ENCODE assay signal across 9 cellular contexts in genomic region chr16:1470543-1471251, GRCh38. TPM values are rescaled to one million over a fixed set of nuclear protein-coding genes. Genes with fewer than 3 reads are reported as not detected.
DNase-seq lines count a peak whose midpoint lies in the region; ATAC-seq and TF ChIP-seq lines count a peak whose summit lies in the region.
"Had no signal": no experiment of that assay in that cellular context is flagged by ENCODE, and none has a peak within 500 bp of the region (broad histone marks: within the 10 kb centered on the region; RNA-seq: fewer than 3 reads in every experiment).

No MANE protein-coding gene starts in this region.

- ATAC-seq in RWPE2 (ENCODE audit: low read depth), result no peak
- ATAC-seq in GM18520 (IDR thresholded peaks at IDR 0.05; ENCODE audit: unreplicated experiment), result no peak

- intact Hi-C loops in spleen (cut with DNase I; ENCODE audit: low total_unique reads), result no loop called here

- H3K4me1 ChIP-seq in RWPE2 (ENCODE audit: insufficient read depth, poor library complexity, severe bottlenecking) (no peaks in the 10 kb centered on the region), spleen (peaks cover 28 to 93% (median 61%) of the 10 kb centered on the region in 6 donors)

- TF ChIP-seq CTCF in RWPE2 (IDR thresholded peaks at IDR 0.05; ENCODE audit: poor library complexity, severe bottlenecking) (no peak), spleen (IDR thresholded peaks at IDR 0.05 in 8 of 11, conservative IDR thresholded peaks at IDR 0.05 in 3 of 11) (no peak)

- H3K27me3 ChIP-seq in RWPE2 (ENCODE audit: insufficient read depth, poor library complexity, severe bottlenecking) (no peaks in the 10 kb centered on the region), spleen (replicated peaks in 1 of 7) (no peaks in the 10 kb centered on the region)

- H3K4me3 ChIP-seq in RWPE2 (ENCODE audit: severe bottlenecking) (no peak overlapping the region), spleen (peak overlapping the region in 2 of 8 donors; percentile 26 to 62)
- H3K4me3 ChIP-seq: PC-9 had no signal

- H3K36me3 ChIP-seq in RWPE2 (ENCODE audit: low read depth) (no peaks in the 10 kb centered on the region), spleen (peaks cover 0 to 7% (median 0%) of the 10 kb centered on the region in 6 donors)

- TF ChIP-seq POLR2A in spleen (IDR thresholded peaks at IDR 0.05), result no peak

- H3K27ac ChIP-seq in RWPE2 (ENCODE audit: poor library complexity, severe bottlenecking) (no peak overlapping the region), spleen (peak overlapping the region in 7 of 8 donors; percentile 71 to 88 (median 80))
- H3K27ac ChIP-seq: PC-9 had no signal

- whole genome bisulfite sequencing in spleen, 5 donors, result 38 to 55% (median 49%) methylated on average over 14 of the region's 14 CpGs

- DNase-seq in activated effector memory CD4-positive, alpha-beta T cell treated with anti-CD3 and anti-CD28 coated beads, Interleukin-2, amount 50 U/mL, for 16 hours, result peak; percentile 45
- no peak for DNase-seq in activated effector memory CD4-positive, alpha-beta T cell treated with Interleukin-2 at 50 U/mL for 16 hours
- DNase-seq in RWPE2 (ENCODE audit: low spot score) (peak; percentile 44), foreskin melanocyte (peak; percentile 59), spleen (no peak), NCI-H1092 treated with DMSO at 0.1 percent for 48 hours (lab: John Stamatoyannopoulos, UW) (no peak)
- DNase-seq in stimulated activated CD4-positive, alpha-beta T cell treated with anti-CD3 and anti-CD28 coated beads, Interleukin-2, amount 100 ng/mL, for 24 hours, result no peak
- DNase-seq: PC-9 had no signal

- H3K9me3 ChIP-seq in RWPE2 (ENCODE audit: severe bottlenecking) (no peaks in the 10 kb centered on the region), spleen (no peaks in the 10 kb centered on the region)

RNA-seq across cellular contexts. Expression of gene CLCN7, which starts 4.1 kb away (rescaled TPM):
- 100 to 1,000 TPM in 6 of 7 donors, 10 to 100 TPM in 1; 76.5 to 146 (median 127) TPM for total RNA-seq in spleen
- polyA plus RNA-seq in spleen, result 100 to 1,000 TPM in 1 of 3 donors, 10 to 100 TPM in 2; 43.2 to 117 (median 59.6) TPM

RNA-seq across cellular contexts. Expression of gene PTX4, which starts 18.0 kb away (rescaled TPM):
- total RNA-seq in spleen, result under 1 TPM in 5 of 7 donors, not detected in 2; 0.23 to 0.85 (median 0.60) TPM
- polyA plus RNA-seq in spleen, result under 1 TPM in 2 of 3 donors, not detected in 1; 0.03 to 0.19 TPM

RNA-seq across cellular contexts. Expression of gene TELO2, which starts 22.5 kb away (rescaled TPM):
- total RNA-seq in spleen, result 10 to 100 TPM; 28.5 to 64.2 (median 44.0) TPM
- 100 to 1,000 TPM in 1 of 3 donors, 10 to 100 TPM in 2; 60.3 to 110 (median 83.5) TPM for polyA plus RNA-seq in spleen

RNA-seq across cellular contexts. Expression of gene CCDC154, which starts 26.3 kb away (rescaled TPM):
- 1 to 10 TPM; 1.6 to 6.4 (median 3.8) TPM for total RNA-seq in spleen
- polyA plus RNA-seq in spleen, result 10 to 100 TPM in 2 of 3 donors, 1 to 10 TPM in 1; 8.3 to 18.2 (median 10.8) TPM

RNA-seq across cellular contexts. Expression of gene PERCC1, which starts 39.8 kb away (rescaled TPM):
- 1 to 10 TPM in 1 of 7 donors, under 1 TPM in 1, not detected in 5; 0.73 to 1.3 TPM for total RNA-seq in spleen
- polyA plus RNA-seq in spleen, result under 1 TPM in 1 of 3 donors, not detected in 2; 0.11 TPM
- total RNA-seq: PC-9 had no signal

Comparison
In these comparisons a context has a peak if more than half of its experiments do, and no peak if none do; other contexts are left out.
1. DNase-seq: peak in activated effector memory CD4-positive, alpha-beta T cell treated with anti-CD3 and anti-CD28 coated beads, Interleukin-2, amount 50 U/mL, for 16 hours (single experiment), RWPE2 (single experiment) and foreskin melanocyte (single experiment); none in activated effector memory CD4-positive, alpha-beta T cell treated with Interleukin-2 at 50 U/mL for 16 hours (single experiment), spleen (single experiment), NCI-H1092 treated with DMSO at 0.1 percent for 48 hours (single experiment) and stimulated activated CD4-positive, alpha-beta T cell treated with anti-CD3 and anti-CD28 coated beads, Interleukin-2, amount 100 ng/mL, for 24 hours (0 of 2).